In genomic region chr17:62882878-62883277, GRCh38 we compare ENCODE assay signal across 17 cellular contexts.
DNase-seq lines count a peak whose midpoint lies in the region; ATAC-seq and TF ChIP-seq lines count a peak whose summit lies in the region.
"Had no signal": no experiment of that assay in that cellular context is flagged by ENCODE, and none has a peak within 500 bp of the region (broad histone marks: within the 10 kb centered on the region; RNA-seq: fewer than 3 reads in every experiment).

No MANE protein-coding gene starts in this region.

- H3K4me2 ChIP-seq in mammary epithelial cell (ENCODE audit: insufficient read depth, low read depth, low read length) (no peak overlapping the region), mesendoderm (ENCODE audit: low read length) (no peak overlapping the region)

- peak; percentile 68 for DNase-seq in MCF 10A (ENCODE audit: unreplicated experiment)
- DNase-seq in mammary epithelial cell = no peak
- peak; percentile 26 for DNase-seq in RKO (ENCODE audit: low spot score)
- DNase-seq in fibroblast of the conjunctiva (ENCODE audit: low read depth) = peak; percentile 32
- no peak for DNase-seq in SW 1271 (lab: John Stamatoyannopoulos, UW)
- DNase-seq in mesendoderm = no peak
- DNase-seq in epidermal melanocyte (ENCODE audit: insufficient read length, low spot score) = no peak
- DNase-seq: activated CD4-positive, alpha-beta T cell treated with anti-CD3 and anti-CD28 coated beads for 48 hours; activated T-cell treated with anti-CD3 and anti-CD28 coated beads, Interleukin-2, amount 50 U/mL, for 4 hours; amniotic stem cell; esophagus squamous epithelium; NCI-H1105 treated with DMSO at 0.1 percent for 48 hours; stomach had no signal

- H2AK5ac ChIP-seq in mesendoderm (ENCODE audit: low read length) = no peak overlapping the region

- H4K8ac ChIP-seq in mesendoderm (ENCODE audit: low read depth, low read length) = no peak overlapping the region

- no peak overlapping the region for H3K18ac ChIP-seq in mesendoderm (ENCODE audit: low read length)

- no TSS peak for BruUV-seq in MCF 10A (replicated peaks; lab: Mats Ljungman, UMichigan)
- BruUV-seq in mammary epithelial cell (replicated peaks; lab: Mats Ljungman, UMichigan) = no TSS peak

- H3K27ac Mint-ChIP-seq in MCF 10A (ENCODE audit: low read depth, unreplicated experiment) = no peak overlapping the region
- H3K27ac Mint-ChIP-seq: T-helper 1 cell treated with Interleukin-12 subunit alpha and Interleukin-12 subunit beta and Interleukin-4 antibody, amounts not matched to agents 30 μg/mL and 1 μg/mL, for 36 hours had no signal

- TF ChIP-seq CTCF in MCF 10A (IDR thresholded peaks at IDR 0.05; ENCODE audit: unreplicated experiment) (no peak), mammary epithelial cell (conservative IDR thresholded peaks at IDR 0.05 in 1 of 2, IDR thresholded peaks at IDR 0.05 in 1 of 2; ENCODE audit: extremely low read depth in 1 of 2, insufficient read depth in 1 of 2, low read depth in 1 of 2, low read length in 2 of 2) (no peak)

- H3K4me3 ChIP-seq in mammary epithelial cell (replicated peaks in 1 of 3; ENCODE audit: insufficient read depth in 1 of 3, low read depth in 2 of 3, low read length in 3 of 3) (no peak overlapping the region), mesendoderm (ENCODE audit: low read length) (no peak overlapping the region)
- H3K4me3 ChIP-seq: esophagus squamous epithelium, stomach had no signal

- 74% methylated on average over 4 of the region's 4 CpGs for WGBS in mammary epithelial cell (ENCODE audit: low coverage, missing lambda C conversion rate)
- WGBS in mesendoderm (ENCODE audit: extremely low coverage, insufficient coverage, low lambda C conversion rate) = no CpG with 5 or more reads among the region's 4 CpGs

- H3K9ac ChIP-seq in mammary epithelial cell (ENCODE audit: insufficient read depth, low read length) = no peak overlapping the region
- no peak overlapping the region for H3K9ac ChIP-seq in mesendoderm (ENCODE audit: low read length)

- dilution Hi-C loops in mammary epithelial cell (cut with HindIII; ENCODE audit: low sequenced_read_pairs) = no loop called here

- no peaks in the 10 kb centered on the region for H3K9me3 Mint-ChIP-seq in MCF 10A (ENCODE audit: unreplicated experiment)
- H3K9me3 Mint-ChIP-seq: activated T-cell treated with anti-CD3 and anti-CD28 coated beads, Interleukin-2, amount 50 U/mL, for 4 hours; neural crest cell; T-helper 1 cell treated with Interleukin-12 subunit alpha and Interleukin-12 subunit beta and Interleukin-4 antibody, amounts not matched to agents 30 μg/mL and 1 μg/mL, for 36 hours had no signal

- CTCF ChIA-PET in MCF 10A (lab: Yijun Ruan, JAX) (no interaction called here), mammary epithelial cell (lab: Charles Lee; ENCODE audit: low non-redundant PET) (no interaction called here)

- H4K20me1 ChIP-seq in mammary epithelial cell (ENCODE audit: insufficient read depth, low read length) = no peaks in the 10 kb centered on the region

- H3K4me1 Mint-ChIP-seq in MCF 10A (ENCODE audit: insufficient read depth, unreplicated experiment) = peaks cover 11% of the 10 kb centered on the region

- H2AFZ ChIP-seq in mammary epithelial cell (ENCODE audit: low read depth, low read length) = no peak overlapping the region

- H3K4me1 ChIP-seq in mammary epithelial cell (ENCODE audit: insufficient read depth, low read length) = peaks cover 1% of the 10 kb centered on the region
- no peaks in the 10 kb centered on the region for H3K4me1 ChIP-seq in mesendoderm (ENCODE audit: control insufficient read depth, low read depth, low read length)
- H3K4me1 ChIP-seq: esophagus squamous epithelium had no signal

- no peak overlapping the region for H3K4me3 Mint-ChIP-seq in MCF 10A (ENCODE audit: unreplicated experiment)
- H3K4me3 Mint-ChIP-seq: activated T-cell treated with anti-CD3 and anti-CD28 coated beads, Interleukin-2, amount 50 U/mL, for 4 hours; neural crest cell; T-helper 1 cell treated with Interleukin-12 subunit alpha and Interleukin-12 subunit beta and Interleukin-4 antibody, amounts not matched to agents 30 μg/mL and 1 μg/mL, for 36 hours had no signal

- in situ Hi-C loops in mammary epithelial cell (cut with MboI; ENCODE audit: low sequenced_read_pairs in 2 of 2) = no loop called here

- H3K27ac ChIP-seq in mammary epithelial cell (ENCODE audit: insufficient read depth, low read depth, low read length) = no peak overlapping the region
- H3K27ac ChIP-seq in mesendoderm (ENCODE audit: low read depth, low read length) = no peak overlapping the region
- H3K27ac ChIP-seq: esophagus squamous epithelium, stomach had no signal

- H3K23ac ChIP-seq in mesendoderm (ENCODE audit: low read length) = no peak overlapping the region

- no peaks in the 10 kb centered on the region for H3K36me3 ChIP-seq in mammary epithelial cell (ENCODE audit: insufficient read depth, low read length)
- no peaks in the 10 kb centered on the region for H3K36me3 ChIP-seq in mesendoderm (ENCODE audit: control insufficient read depth, insufficient read depth, low read length)
- H3K36me3 ChIP-seq: esophagus squamous epithelium, stomach had no signal

- no peak overlapping the region for H2BK120ac ChIP-seq in mesendoderm (ENCODE audit: low read depth, low read length)

- H3K79me1 ChIP-seq in mesendoderm (ENCODE audit: low read length) = no peaks in the 10 kb centered on the region

- no peak overlapping the region for H3K4ac ChIP-seq in mesendoderm (ENCODE audit: low read depth, low read length)

- POLR2A ChIA-PET in MCF 10A (lab: Yijun Ruan, JAX) = interaction anchor here (1.6 kb wide), 1 partner anchor 10 kb away, joined by 6 read pairs; no protein-coding TSS in a partner anchor

- H2BK5ac ChIP-seq in mesendoderm (ENCODE audit: low read length) = no peak overlapping the region

- H3K27me3 ChIP-seq in mammary epithelial cell (ENCODE audit: insufficient read depth, low read length) = no peaks in the 10 kb centered on the region
- no peaks in the 10 kb centered on the region for H3K27me3 ChIP-seq in mesendoderm (ENCODE audit: insufficient read depth, low read length, poor library complexity)
- H3K27me3 ChIP-seq: esophagus squamous epithelium, stomach had no signal

- H3K79me2 ChIP-seq in mammary epithelial cell (ENCODE audit: insufficient read depth, low read length) (no peaks in the 10 kb centered on the region), mesendoderm (ENCODE audit: control insufficient read depth, insufficient read depth, low read length) (no peaks in the 10 kb centered on the region)

- H4K5ac ChIP-seq in mesendoderm (ENCODE audit: low read length) = no peak overlapping the region

- H3K27me3 Mint-ChIP-seq in MCF 10A (ENCODE audit: insufficient read depth, unreplicated experiment) = no peaks in the 10 kb centered on the region

- H3K9me3 ChIP-seq in mammary epithelial cell (replicated peaks; ENCODE audit: insufficient read depth, low read length) = no peaks in the 10 kb centered on the region
- H3K9me3 ChIP-seq: esophagus squamous epithelium, stomach had no signal

- no peak for ATAC-seq in HG03039 (IDR thresholded peaks at IDR 0.05; ENCODE audit: unreplicated experiment)
- ATAC-seq: activated T-cell treated with anti-CD3 and anti-CD28 coated beads, Interleukin-2, amount 50 U/mL, for 4 hours; Panc1 had no signal

- H2BK15ac ChIP-seq in mesendoderm (replicated peaks; ENCODE audit: low read depth) = no peak overlapping the region

- H3K56ac ChIP-seq in mesendoderm (ENCODE audit: low read length) = no peak overlapping the region

- no peaks in the 10 kb centered on the region for H3K36me3 Mint-ChIP-seq in MCF 10A (ENCODE audit: insufficient read depth, unreplicated experiment)

- intact Hi-C loops in MCF 10A (cut with micrococcal nuclease) = no loop called here
- intact Hi-C loops in mammary epithelial cell (cut with micrococcal nuclease) = no loop called here

Comparison
In these comparisons a context has a peak if more than half of its experiments do, and no peak if none do; other contexts are left out.
1. DNase-seq: peak in MCF 10A (single experiment), RKO (single experiment) and fibroblast of the conjunctiva (single experiment); none in mammary epithelial cell (single experiment), SW 1271 (0 of 2), mesendoderm (single experiment) and epidermal melanocyte (single experiment).